18 cellular contexts compared by ENCODE assay signal in genomic region chr2:136242100-136242499, GRCh38.
DNase-seq lines count a peak whose midpoint lies in the region; ATAC-seq and TF ChIP-seq lines count a peak whose summit lies in the region.
"Had no signal": no experiment of that assay in that cellular context is flagged by ENCODE, and none has a peak within 500 bp of the region (broad histone marks: within the 10 kb centered on the region; RNA-seq: fewer than 3 reads in every experiment).

No MANE protein-coding gene starts in this region.

- H3K4me1 Mint-ChIP-seq in activated naive CD4-positive, alpha-beta T cell treated with anti-CD3 and anti-CD28 coated beads, Interleukin-2, amount 10 ng/mL, durations not matched to agents 7 days and 5 days = peaks cover 44% of the 10 kb centered on the region
- H3K4me1 Mint-ChIP-seq in activated naive CD4-positive, alpha-beta T cell treated with anti-CD3 and anti-CD28 coated beads for 36 hours (ENCODE audit: low read depth) = peaks cover 37% of the 10 kb centered on the region
- H3K4me1 Mint-ChIP-seq in effector memory CD8-positive, alpha-beta T cell (ENCODE audit: low read depth in 2 of 2) = peaks cover 39 to 47% of the 10 kb centered on the region in 2 donors
- H3K4me1 Mint-ChIP-seq in stimulated activated naive B cell treated with anti-CD40 and anti-IgM and Interleukin-4, amounts not matched to agents 10 μg/mL and 1 μg/mL and 100 μg/mL, for 72 hours = peaks cover 51 to 91% of the 10 kb centered on the region in 2 donors

- no peak for ATAC-seq in effector memory CD8-positive, alpha-beta T cell (replicated peaks)
- no peak for ATAC-seq in stimulated activated naive B cell treated with anti-CD40 and anti-IgM and Interleukin-4, amounts not matched to agents 10 μg/mL and 1 μg/mL and 100 μg/mL, for 72 hours (replicated peaks)
- no peak for ATAC-seq in HG03135 (IDR thresholded peaks at IDR 0.05; ENCODE audit: unreplicated experiment)

- intact Hi-C loops in activated naive CD4-positive, alpha-beta T cell treated with anti-CD3 and anti-CD28 coated beads for 36 hours (cut with micrococcal nuclease) = no loop called here

- no peaks in the 10 kb centered on the region for H3K27me3 ChIP-seq in SU-DHL-6 (ENCODE audit: low read length)
- H3K27me3 ChIP-seq: vagina had no signal

- no peak overlapping the region for H3K9ac ChIP-seq in SU-DHL-6 (ENCODE audit: low read length)

- peaks cover 28% of the 10 kb centered on the region for H3F3A ChIP-seq in SU-DHL-6 (ENCODE audit: insufficient read depth)

- H4K20me1 ChIP-seq in SU-DHL-6 (ENCODE audit: low read depth, low read length) = no peaks in the 10 kb centered on the region

- peak overlapping the region; percentile 43 for H3K27ac ChIP-seq in SU-DHL-6 (ENCODE audit: low read depth, low read length)
- H3K27ac ChIP-seq: vagina had no signal

- H3K79me2 ChIP-seq in SU-DHL-6 (ENCODE audit: insufficient read depth, low read length) = no peaks in the 10 kb centered on the region

- no peaks in the 10 kb centered on the region for H3K9me3 Mint-ChIP-seq in activated naive CD4-positive, alpha-beta T cell treated with anti-CD3 and anti-CD28 coated beads, Interleukin-2, amount 10 ng/mL, durations not matched to agents 7 days and 5 days
- H3K9me3 Mint-ChIP-seq in activated naive CD4-positive, alpha-beta T cell treated with anti-CD3 and anti-CD28 coated beads for 36 hours = no peaks in the 10 kb centered on the region
- no peaks in the 10 kb centered on the region for H3K9me3 Mint-ChIP-seq in effector memory CD8-positive, alpha-beta T cell
- no peaks in the 10 kb centered on the region for H3K9me3 Mint-ChIP-seq in stimulated activated naive B cell treated with anti-CD40 and anti-IgM and Interleukin-4, amounts not matched to agents 10 μg/mL and 1 μg/mL and 100 μg/mL, for 72 hours
- H3K9me3 Mint-ChIP-seq: mesothelial cell of epicardium had no signal

- DNase-seq in activated naive CD4-positive, alpha-beta T cell treated with anti-CD3 and anti-CD28 coated beads, Interleukin-2, amount 10 ng/mL, durations not matched to agents 7 days and 5 days = no peak
- DNase-seq in activated naive CD4-positive, alpha-beta T cell treated with anti-CD3 and anti-CD28 coated beads for 36 hours = no peak
- no peak for DNase-seq in effector memory CD8-positive, alpha-beta T cell
- no peak for DNase-seq in stimulated activated naive B cell treated with anti-CD40 and anti-IgM and Interleukin-4, amounts not matched to agents 10 μg/mL and 1 μg/mL and 100 μg/mL, for 72 hours
- DNase-seq in SW 1271 (lab: John Stamatoyannopoulos, UW) (no peak), NCI-H510A (lab: John Stamatoyannopoulos, UW) (no peak)
- DNase-seq: amniotic stem cell, foreskin fibroblast, GDM1, NCI-H2029, NCI-H510A treated with DMSO at 0.1 percent for 48 hours, nucleus accumbens, SHP77 had no signal

- H3K36me3 ChIP-seq in SU-DHL-6 (ENCODE audit: low read length) = no peaks in the 10 kb centered on the region
- H3K36me3 ChIP-seq: vagina had no signal

- H3K27ac Mint-ChIP-seq in activated naive CD4-positive, alpha-beta T cell treated with anti-CD3 and anti-CD28 coated beads, Interleukin-2, amount 10 ng/mL, durations not matched to agents 7 days and 5 days = peak overlapping the region; percentile 9
- H3K27ac Mint-ChIP-seq in activated naive CD4-positive, alpha-beta T cell treated with anti-CD3 and anti-CD28 coated beads for 36 hours = no peak overlapping the region
- peak overlapping the region; percentile 96 for H3K27ac Mint-ChIP-seq in effector memory CD8-positive, alpha-beta T cell
- H3K27ac Mint-ChIP-seq in stimulated activated naive B cell treated with anti-CD40 and anti-IgM and Interleukin-4, amounts not matched to agents 10 μg/mL and 1 μg/mL and 100 μg/mL, for 72 hours = peak overlapping the region; percentile 82
- H3K27ac Mint-ChIP-seq: mesothelial cell of epicardium had no signal

- H3K4me3 ChIP-seq in SU-DHL-6 (ENCODE audit: insufficient read depth, low read length, poor library complexity, severe bottlenecking) = no peak overlapping the region
- H3K4me3 ChIP-seq: vagina had no signal

- no peak overlapping the region for H3K4me2 ChIP-seq in SU-DHL-6 (ENCODE audit: low read depth, low read length, poor library complexity, severe bottlenecking)

- H3K9me2 ChIP-seq in SU-DHL-6 (replicated peaks; ENCODE audit: insufficient read depth, low read length) = no peaks in the 10 kb centered on the region

- no peak overlapping the region for H3K4me3 Mint-ChIP-seq in activated naive CD4-positive, alpha-beta T cell treated with anti-CD3 and anti-CD28 coated beads, Interleukin-2, amount 10 ng/mL, durations not matched to agents 7 days and 5 days
- H3K4me3 Mint-ChIP-seq in activated naive CD4-positive, alpha-beta T cell treated with anti-CD3 and anti-CD28 coated beads for 36 hours = no peak overlapping the region
- peak overlapping the region in 1 of 2 donors; percentile 54 for H3K4me3 Mint-ChIP-seq in effector memory CD8-positive, alpha-beta T cell
- H3K4me3 Mint-ChIP-seq in stimulated activated naive B cell treated with anti-CD40 and anti-IgM and Interleukin-4, amounts not matched to agents 10 μg/mL and 1 μg/mL and 100 μg/mL, for 72 hours = no peak overlapping the region
- H3K4me3 Mint-ChIP-seq: mesothelial cell of epicardium; T-helper 1 cell treated with Interleukin-12 subunit alpha and Interleukin-12 subunit beta and Interleukin-4 antibody, amounts not matched to agents 30 μg/mL and 1 μg/mL, for 36 hours had no signal

- no peak for TF ChIP-seq CTCF in SU-DHL-6 (IDR thresholded peaks at IDR 0.05; ENCODE audit: insufficient read depth, low read length, poor library complexity, severe bottlenecking)

- H3K9me3 ChIP-seq in SU-DHL-6 (ENCODE audit: insufficient read depth, low read length) = no peaks in the 10 kb centered on the region
- H3K9me3 ChIP-seq: vagina had no signal

- H3K36me3 Mint-ChIP-seq in activated naive CD4-positive, alpha-beta T cell treated with anti-CD3 and anti-CD28 coated beads, Interleukin-2, amount 10 ng/mL, durations not matched to agents 7 days and 5 days = peaks cover 5% of the 10 kb centered on the region
- H3K36me3 Mint-ChIP-seq in activated naive CD4-positive, alpha-beta T cell treated with anti-CD3 and anti-CD28 coated beads for 36 hours (ENCODE audit: low read depth) = no peaks in the 10 kb centered on the region
- H3K36me3 Mint-ChIP-seq in effector memory CD8-positive, alpha-beta T cell (ENCODE audit: insufficient read depth) = peaks cover 3% of the 10 kb centered on the region
- peaks cover 0 to 2% of the 10 kb centered on the region in 2 donors for H3K36me3 Mint-ChIP-seq in stimulated activated naive B cell treated with anti-CD40 and anti-IgM and Interleukin-4, amounts not matched to agents 10 μg/mL and 1 μg/mL and 100 μg/mL, for 72 hours
- H3K36me3 Mint-ChIP-seq: mesothelial cell of epicardium had no signal

- no peak overlapping the region for H2AFZ ChIP-seq in SU-DHL-6 (ENCODE audit: low read depth, low read length, severe bottlenecking)

- CTCF ChIA-PET in activated naive CD4-positive, alpha-beta T cell treated with anti-CD3 and anti-CD28 coated beads, Interleukin-2, amount 10 ng/mL, durations not matched to agents 7 days and 5 days (lab: Charles Lee) = interaction anchor here (1.5 to 1.6 kb wide), 2 partner anchors 9 to 137 kb away, joined by 3 to 6 read pairs; no protein-coding TSS in a partner anchor
- CTCF ChIA-PET in activated naive CD4-positive, alpha-beta T cell treated with anti-CD3 and anti-CD28 coated beads for 36 hours (lab: Charles Lee) = interaction anchor here (0.6 kb wide), 1 partner anchor 15 kb away, joined by 3 read pairs; no protein-coding TSS in a partner anchor

- peaks cover 5% of the 10 kb centered on the region for H3K27me3 Mint-ChIP-seq in activated naive CD4-positive, alpha-beta T cell treated with anti-CD3 and anti-CD28 coated beads, Interleukin-2, amount 10 ng/mL, durations not matched to agents 7 days and 5 days
- H3K27me3 Mint-ChIP-seq in activated naive CD4-positive, alpha-beta T cell treated with anti-CD3 and anti-CD28 coated beads for 36 hours (ENCODE audit: low read depth) = no peaks in the 10 kb centered on the region
- no peaks in the 10 kb centered on the region for H3K27me3 Mint-ChIP-seq in effector memory CD8-positive, alpha-beta T cell
- H3K27me3 Mint-ChIP-seq in stimulated activated naive B cell treated with anti-CD40 and anti-IgM and Interleukin-4, amounts not matched to agents 10 μg/mL and 1 μg/mL and 100 μg/mL, for 72 hours = no peaks in the 10 kb centered on the region
